ENCODE assay signal across 26 cellular contexts in the genomic region with DNA sequence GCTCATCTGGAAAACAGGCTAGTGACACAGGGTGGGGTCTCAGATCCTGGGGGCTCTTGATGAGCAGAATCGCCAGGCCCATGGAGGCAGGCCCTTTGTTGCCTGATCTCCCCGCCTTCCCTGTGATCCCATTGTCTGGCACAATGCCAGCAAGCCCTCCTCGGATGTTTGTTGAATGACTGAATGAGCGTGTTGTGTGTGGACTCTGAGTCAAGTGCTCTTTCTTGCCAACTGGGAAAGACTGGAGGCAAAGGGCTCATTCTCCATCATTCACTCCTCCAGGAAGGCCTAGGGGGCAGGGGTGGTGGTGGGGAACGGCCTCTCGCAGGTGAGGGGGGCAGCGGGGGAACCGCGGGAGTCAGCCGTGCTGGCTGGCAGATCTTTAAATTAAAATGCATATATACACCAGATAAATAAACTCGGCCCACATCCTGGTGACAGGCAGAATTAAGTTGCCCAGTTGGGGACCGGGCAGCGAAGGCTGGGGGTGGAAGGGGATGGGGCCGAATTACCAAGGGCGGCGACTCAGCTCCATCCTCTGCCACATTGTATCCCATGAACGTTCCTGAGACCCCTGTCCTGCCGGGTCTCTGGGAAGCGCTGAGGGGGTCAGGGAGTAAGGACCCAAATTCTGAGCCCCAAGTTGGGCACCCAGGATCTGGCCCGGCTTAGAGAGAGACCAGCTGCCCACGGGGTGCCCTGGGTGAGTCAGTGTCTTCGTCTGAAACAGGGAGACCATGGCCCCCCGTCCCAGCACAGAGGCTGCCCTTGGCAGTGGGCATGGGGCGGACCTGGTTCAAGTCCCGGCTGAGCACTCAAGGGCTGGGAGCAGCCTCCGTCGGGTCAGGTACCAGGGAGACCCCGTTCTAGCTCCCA. TPM values are rescaled to one million over a fixed set of nuclear protein-coding genes. Genes with fewer than 3 reads are reported as not detected.
A peak's percentile ranks its signal among the peaks of the same experiment; 100 is the strongest.
DNase-seq lines count a peak whose midpoint lies in the region; ATAC-seq, FAIRE-seq and TF ChIP-seq lines count a peak whose summit lies in the region.
"Had no signal": no experiment of that assay in that cellular context is flagged by ENCODE, and none has a peak within 500 bp of the region (broad histone marks: within the 10 kb centered on the region; RNA-seq: fewer than 3 reads in every experiment).

No MANE protein-coding gene starts in this region.

- intact Hi-C loops in PC-3 (cut with micrococcal nuclease), result no loop called here
- intact Hi-C loops in HepG2 (cut with micrococcal nuclease; ENCODE audit: unreplicated experiment), result no loop called here

- H3K9me3 ChIP-seq in SK-N-SH (no peaks in the 10 kb centered on the region), PC-3 (ENCODE audit: low read length) (no peaks in the 10 kb centered on the region), HepG2 (ENCODE audit: low read length) (no peaks in the 10 kb centered on the region)
- H3K9me3 ChIP-seq: Caco-2, Peyer's patch had no signal

- DNase-seq in SK-N-SH, result no peak
- peak; percentile 30 for DNase-seq in PC-3
- no peak for DNase-seq in HepG2 (ENCODE audit: low spot score)
- DNase-seq in dermis blood vessel endothelial cell, result no peak
- DNase-seq in foreskin melanocyte, result no peak
- no peak for DNase-seq in NK-92 (lab: John Stamatoyannopoulos, UW; ENCODE audit: unreplicated experiment)
- DNase-seq: C1 segment of cervical spinal cord; Caco-2; CD4-positive, alpha-beta memory T cell; DND-41; H7; MM.1S; NCI-H1417; NCI-H1694; NCI-H2081; NCI-H2171 treated with DMSO at 0.1 percent for 48 hours; NCI-H345; NCI-H524; NCI-H748 treated with DMSO at 0.1 percent for 48 hours; Peyer's patch; T-helper 2 cell had no signal

- BruUV-seq in PC-3 (replicated peaks; lab: Mats Ljungman, UMichigan) (no TSS peak), HepG2 (replicated peaks; lab: Mats Ljungman, UMichigan) (no TSS peak)

- no peak for TF ChIP-seq RAD21 in SK-N-SH (IDR thresholded peaks at IDR 0.05; ENCODE audit: low read length)
- TF ChIP-seq RAD21 in HepG2 (CRISPR knock-in tag; IDR thresholded peaks at IDR 0.05), result no peak

- no peaks in the 10 kb centered on the region for H4K20me1 ChIP-seq in SK-N-SH (ENCODE audit: insufficient read depth)
- H4K20me1 ChIP-seq in PC-3 (ENCODE audit: low read length), result no peaks in the 10 kb centered on the region
- H4K20me1 ChIP-seq in HepG2 (ENCODE audit: insufficient read depth, low read length), result no peaks in the 10 kb centered on the region

- no peak for TF ChIP-seq EP300 in SK-N-SH (IDR thresholded peaks at IDR 0.05; ENCODE audit: borderline replicate concordance in 1 of 2, low read depth in 1 of 2, low read length in 1 of 2)
- no peak for TF ChIP-seq EP300 in HepG2 (IDR thresholded peaks at IDR 0.05; ENCODE audit: low read depth in 2 of 2, low read length in 2 of 2)
- no peak for TF ChIP-seq EP300 in HepG2 (CRISPR knock-in tag; IDR thresholded peaks at IDR 0.05; ENCODE audit: borderline replicate concordance)

- H3K27ac ChIP-seq in SK-N-SH (ENCODE audit: low read depth in 2 of 2, low read length in 1 of 2) (no peak overlapping the region), PC-3 (ENCODE audit: low read length) (no peak overlapping the region), HepG2 (ENCODE audit: extremely low read length, insufficient read depth, low read length) (no peak overlapping the region)
- H3K27ac ChIP-seq: KMS-11, Peyer's patch had no signal

- H3K27me3 ChIP-seq in SK-N-SH (ENCODE audit: insufficient read depth) (no peaks in the 10 kb centered on the region), PC-3 (ENCODE audit: low read length) (no peaks in the 10 kb centered on the region), HepG2 (ENCODE audit: control insufficient read depth in 1 of 2, insufficient read depth in 2 of 2, low read length in 2 of 2) (peaks cover 1 to 21% of the 10 kb centered on the region in 2 experiments)
- H3K27me3 ChIP-seq: Peyer's patch had no signal

- no peaks in the 10 kb centered on the region for H3K9me2 ChIP-seq in SK-N-SH
- H3K9me2 ChIP-seq in PC-3 (replicated peaks; ENCODE audit: low read length), result no peaks in the 10 kb centered on the region

- TF ChIP-seq CTCF in SK-N-SH (IDR thresholded peaks at IDR 0.05) (no peak), PC-3 (conservative IDR thresholded peaks at IDR 0.05; ENCODE audit: low read depth, low read length) (no peak), HepG2 (CRISPR knock-in tag; IDR thresholded peaks at IDR 0.05) (no peak)

- ATAC-seq in SK-N-SH treated with all-trans-retinoic acid at 6 μM for 48 hours, result no peak
- no peak for ATAC-seq in PC-3
- ATAC-seq in HepG2, result no peak
- no peak for ATAC-seq in HG03342 (IDR thresholded peaks at IDR 0.05; ENCODE audit: unreplicated experiment)

- H3K4me3 ChIP-seq in SK-N-SH (ENCODE audit: low read depth in 2 of 2, low read length in 1 of 2) (no peak overlapping the region), PC-3 (ENCODE audit: low read length) (no peak overlapping the region), HepG2 (replicated peaks in 1 of 3; ENCODE audit: insufficient read depth in 1 of 3, low read depth in 2 of 3, low read length in 3 of 3) (no peak overlapping the region)
- H3K4me3 ChIP-seq: Peyer's patch had no signal

- 53% methylated on average over 22 of the region's 28 CpGs for WGBS in SK-N-SH (ENCODE audit: low lambda C conversion rate)
- WGBS in HepG2 (ENCODE audit: low lambda C conversion rate), result 58% methylated on average over 14 of the region's 28 CpGs

- H3F3A ChIP-seq in SK-N-SH (replicated peaks; ENCODE audit: insufficient read depth), result no peaks in the 10 kb centered on the region
- H3F3A ChIP-seq in PC-3 (ENCODE audit: low read length, unreplicated experiment), result no peaks in the 10 kb centered on the region

- CTCF ChIA-PET in SK-N-SH (lab: Yijun Ruan, JAX) (interaction anchor here (1.7 kb wide), 1 partner anchor 30 kb away, joined by 7 read pairs; no protein-coding TSS in a partner anchor), PC-3 (lab: Charles Lee) (no interaction called here), HepG2 (lab: Yijun Ruan, JAX; ENCODE audit: low intra/inter-chr PET ratio, low total read pairs) (no interaction called here)

- peaks cover 0 to 7% of the 10 kb centered on the region in 2 experiments; a peak in 2 of 4 replicates for H3K4me1 ChIP-seq in SK-N-SH (ENCODE audit: control insufficient read depth in 1 of 2, insufficient read depth in 2 of 2, low read depth in 1 of 2, low read length in 1 of 2)
- peaks cover 8% of the 10 kb centered on the region for H3K4me1 ChIP-seq in PC-3 (ENCODE audit: insufficient read depth, low read length)
- H3K4me1 ChIP-seq in HepG2 (ENCODE audit: insufficient read depth, low read length), result peaks cover 53% of the 10 kb centered on the region
- H3K4me1 ChIP-seq: Peyer's patch had no signal

- in situ Hi-C loops in HepG2 (cut with HindIII; ENCODE audit: extremely low pct_ligation_motif_present, low pct_unique_long_range_greater_than_20kb), result no loop called here

- no peak for TF ChIP-seq POLR2A in HepG2 (IDR thresholded peaks at IDR 0.05; ENCODE audit: insufficient read depth in 1 of 2, low read depth in 2 of 2, low read length in 2 of 2)

- POLR2A ChIA-PET in SK-N-SH (lab: Yijun Ruan, JAX), result no interaction called here
- POLR2A ChIA-PET in PC-3 (lab: Charles Lee; ENCODE audit: unreplicated experiment), result no interaction called here
- POLR2A ChIA-PET in HepG2 (lab: Yijun Ruan, JAX), result interaction anchor here (1.3 kb wide), 1 partner anchor 26 kb away, joined by 3 read pairs; no protein-coding TSS in a partner anchor

- H3K36me3 ChIP-seq in SK-N-SH (replicated peaks in 1 of 2; ENCODE audit: control insufficient read depth in 1 of 2, insufficient read depth in 2 of 2, low read length in 1 of 2) (no peaks in the 10 kb centered on the region), PC-3 (ENCODE audit: low read depth, low read length) (no peaks in the 10 kb centered on the region), HepG2 (replicated peaks in 1 of 2; ENCODE audit: control insufficient read depth in 1 of 2, insufficient read depth in 2 of 2, low read length in 2 of 2) (no peaks in the 10 kb centered on the region)
- H3K36me3 ChIP-seq: Peyer's patch had no signal

- FAIRE-seq in HepG2 (lab: Jason Lieb, UNC), result no peak
- FAIRE-seq: GM19239 had no signal

- H3K4me2 ChIP-seq in SK-N-SH, result no peak overlapping the region
- no peak overlapping the region for H3K4me2 ChIP-seq in PC-3 (ENCODE audit: low read length)
- H3K4me2 ChIP-seq in HepG2 (ENCODE audit: low read depth, low read length), result no peak overlapping the region
- H3K4me2 ChIP-seq: KMS-11 had no signal

- H2AFZ ChIP-seq in SK-N-SH (ENCODE audit: low read depth) (no peak overlapping the region), PC-3 (ENCODE audit: low read length) (no peak overlapping the region), HepG2 (ENCODE audit: low read length) (no peak overlapping the region)

- H3K79me2 ChIP-seq in SK-N-SH (ENCODE audit: insufficient read depth) (no peaks in the 10 kb centered on the region), PC-3 (ENCODE audit: low read length) (no peaks in the 10 kb centered on the region), HepG2 (ENCODE audit: insufficient read depth, low read length) (no peaks in the 10 kb centered on the region)

- H3K9ac ChIP-seq in SK-N-SH (no peak overlapping the region), PC-3 (ENCODE audit: low read length) (no peak overlapping the region), HepG2 (ENCODE audit: insufficient read depth, low read depth, low read length) (no peak overlapping the region)
- H3K9ac ChIP-seq: KMS-11 had no signal

RNA-seq across cellular contexts. Expression of gene EFNA2, which starts 24.5 kb away (rescaled TPM):
- polyA plus RNA-seq in SK-N-SH (2012; rRNA removed), result 0.67 and 1.1 TPM in 2 replicates
- polyA plus RNA-seq in SK-N-SH (2012; cell fraction: cytosol; rRNA removed), result 0.39 and 0.63 TPM in 2 replicates
- polyA plus RNA-seq in SK-N-SH (2012; cell fraction: nucleus; rRNA removed), result 0.33 and 0.44 TPM in 2 replicates
- total RNA-seq in PC-3 (2014; rRNA removed), result not detected in 2 replicates
- 4.3 and 9.9 TPM in 2 replicates for total RNA-seq in HepG2 (2016; rRNA removed; fragmentation: Illumina TruSeq; extraction: Trizol)
- total RNA-seq in HepG2 (2016; cell fraction: cytosol; rRNA removed; fragmentation: Illumina TruSeq; extraction: Trizol; ENCODE audit: low read depth), result 15.0 and 18.4 TPM in 2 replicates
- total RNA-seq in HepG2 (2016; cell fraction: insoluble cytoplasmic fraction; rRNA removed; fragmentation: Illumina TruSeq; extraction: Trizol), result 5.2 and 11.1 TPM in 2 replicates
- total RNA-seq in HepG2 (2016; cell fraction: membrane; rRNA removed; fragmentation: Illumina TruSeq; extraction: Trizol), result 27.1 and 33.2 TPM in 2 replicates
- 3.7 and 6.5 TPM in 2 replicates for total RNA-seq in HepG2 (2016; cell fraction: nucleus; rRNA removed; fragmentation: Illumina TruSeq; extraction: Trizol)
- polyA plus RNA-seq in HepG2 (2011; rRNA removed), result 6.0 and 11.1 TPM in 2 replicates
- polyA plus RNA-seq in HepG2 (2011; cell fraction: cytosol; rRNA removed), result 7.3 and 14.1 TPM in 2 replicates
- polyA plus RNA-seq in HepG2 (2011; cell fraction: nucleus; rRNA removed), result 17.9 and 19.5 TPM in 2 replicates
- polyA plus RNA-seq in HepG2 (2012), result 6.4 and 6.8 TPM in 2 replicates
- 17.9 and 19.1 TPM in 2 replicates for polyA plus RNA-seq in HepG2 (2016; cell fraction: cytosol; fragmentation: Illumina TruSeq; extraction: Trizol; ENCODE audit: low read depth)
- 7.9 and 11.2 TPM in 2 replicates for polyA plus RNA-seq in HepG2 (2016; cell fraction: insoluble cytoplasmic fraction; fragmentation: Illumina TruSeq; extraction: Trizol; ENCODE audit: low read depth)
- 27.7 and 33.0 TPM in 2 replicates for polyA plus RNA-seq in HepG2 (2016; cell fraction: membrane; fragmentation: Illumina TruSeq; extraction: Trizol; ENCODE audit: low read depth)
- 11.7 and 13.4 TPM in 2 replicates for polyA plus RNA-seq in HepG2 (2016; cell fraction: nucleus; fragmentation: Illumina TruSeq; extraction: Trizol; ENCODE audit: insufficient read depth, low read depth)
- polyA minus RNA-seq in HepG2 (2011; rRNA and poly(A)+ RNA removed; ENCODE audit: low replicate concordance), result 0.28 and 20.0 TPM in 2 replicates
- polyA minus RNA-seq in HepG2 (2011; cell fraction: cytosol; rRNA and poly(A)+ RNA removed), result 23.0 and 23.8 TPM in 2 replicates
- polyA minus RNA-seq in HepG2 (2011; cell fraction: nucleus; rRNA and poly(A)+ RNA removed), result 2.8 and 4.2 TPM in 2 replicates
- not detected in 2 replicates for total RNA-seq in dermis blood vessel endothelial cell
- total RNA-seq: CD4-positive, alpha-beta memory T cell had no signal
- polyA plus RNA-seq: AG04450; CD4-positive, alpha-beta memory T cell had no signal

RNA-seq across cellular contexts. Expression of gene FAM174C, which starts 34.9 kb away (rescaled TPM):
- polyA plus RNA-seq in SK-N-SH (2012; rRNA removed) (53.5 and 78.0 TPM in 2 replicates), HepG2 (2011; rRNA removed) (19.5 and 21.2 TPM in 2 replicates)
- 35.5 and 51.2 TPM in 2 replicates for polyA plus RNA-seq in SK-N-SH (2012; cell fraction: cytosol; rRNA removed)
- 76.2 and 162 TPM in 2 replicates for polyA plus RNA-seq in SK-N-SH (2012; cell fraction: nucleus; rRNA removed)
- total RNA-seq in PC-3 (2014; rRNA removed) (110 and 133 TPM in 2 replicates), HepG2 (2016; rRNA removed; fragmentation: Illumina TruSeq; extraction: Trizol) (21.9 and 31.3 TPM in 2 replicates), dermis blood vessel endothelial cell (22.0 and 25.0 TPM in 2 replicates)
- 67.5 and 90.2 TPM in 2 replicates for total RNA-seq in HepG2 (2016; cell fraction: cytosol; rRNA removed; fragmentation: Illumina TruSeq; extraction: Trizol; ENCODE audit: low read depth)
- 14.2 and 28.2 TPM in 2 replicates for total RNA-seq in HepG2 (2016; cell fraction: insoluble cytoplasmic fraction; rRNA removed; fragmentation: Illumina TruSeq; extraction: Trizol)
- total RNA-seq in HepG2 (2016; cell fraction: membrane; rRNA removed; fragmentation: Illumina TruSeq; extraction: Trizol), result 57.9 and 74.3 TPM in 2 replicates
- 18.6 and 22.9 TPM in 2 replicates for total RNA-seq in HepG2 (2016; cell fraction: nucleus; rRNA removed; fragmentation: Illumina TruSeq; extraction: Trizol)
- polyA plus RNA-seq in HepG2 (2011; cell fraction: cytosol; rRNA removed), result 21.0 and 42.4 TPM in 2 replicates
- 45.8 and 49.4 TPM in 2 replicates for polyA plus RNA-seq in HepG2 (2011; cell fraction: nucleus; rRNA removed)
- polyA plus RNA-seq in HepG2 (2012), result 14.1 and 18.2 TPM in 2 replicates
- 104 and 136 TPM in 2 replicates for polyA plus RNA-seq in HepG2 (2016; cell fraction: cytosol; fragmentation: Illumina TruSeq; extraction: Trizol; ENCODE audit: low read depth)
- polyA plus RNA-seq in HepG2 (2016; cell fraction: insoluble cytoplasmic fraction; fragmentation: Illumina TruSeq; extraction: Trizol; ENCODE audit: low read depth), result 24.1 and 30.7 TPM in 2 replicates
- 78.9 and 88.8 TPM in 2 replicates for polyA plus RNA-seq in HepG2 (2016; cell fraction: membrane; fragmentation: Illumina TruSeq; extraction: Trizol; ENCODE audit: low read depth)
- polyA plus RNA-seq in HepG2 (2016; cell fraction: nucleus; fragmentation: Illumina TruSeq; extraction: Trizol; ENCODE audit: insufficient read depth, low read depth), result 43.0 and 56.8 TPM in 2 replicates
- 15.5 and 24.8 TPM in 2 replicates for polyA minus RNA-seq in HepG2 (2011; rRNA and poly(A)+ RNA removed; ENCODE audit: low replicate concordance)
- 9.4 and 11.7 TPM in 2 replicates for polyA minus RNA-seq in HepG2 (2011; cell fraction: cytosol; rRNA and poly(A)+ RNA removed)
- polyA minus RNA-seq in HepG2 (2011; cell fraction: nucleus; rRNA and poly(A)+ RNA removed), result 6.5 and 6.8 TPM in 2 replicates

RNA-seq across cellular contexts. Expression of gene CIRBP, which starts 41.1 kb away (rescaled TPM):
- polyA plus RNA-seq in SK-N-SH (2012; rRNA removed) (762 and 857 TPM in 2 replicates), HepG2 (2011; rRNA removed) (140 and 177 TPM in 2 replicates)
- 628 and 677 TPM in 2 replicates for polyA plus RNA-seq in SK-N-SH (2012; cell fraction: cytosol; rRNA removed)
- 2,521 and 3,638 TPM in 2 replicates for polyA plus RNA-seq in SK-N-SH (2012; cell fraction: nucleus; rRNA removed)
- total RNA-seq in PC-3 (2014; rRNA removed) (136 and 197 TPM in 2 replicates), HepG2 (2016; rRNA removed; fragmentation: Illumina TruSeq; extraction: Trizol) (133 and 135 TPM in 2 replicates), dermis blood vessel endothelial cell (83.1 and 192 TPM in 2 replicates)
- 96.6 and 116 TPM in 2 replicates for total RNA-seq in HepG2 (2016; cell fraction: cytosol; rRNA removed; fragmentation: Illumina TruSeq; extraction: Trizol; ENCODE audit: low read depth)
- 122 and 153 TPM in 2 replicates for total RNA-seq in HepG2 (2016; cell fraction: insoluble cytoplasmic fraction; rRNA removed; fragmentation: Illumina TruSeq; extraction: Trizol)
- 83.7 and 88.2 TPM in 2 replicates for total RNA-seq in HepG2 (2016; cell fraction: membrane; rRNA removed; fragmentation: Illumina TruSeq; extraction: Trizol)
- total RNA-seq in HepG2 (2016; cell fraction: nucleus; rRNA removed; fragmentation: Illumina TruSeq; extraction: Trizol), result 100 and 108 TPM in 2 replicates
- polyA plus RNA-seq in HepG2 (2011; cell fraction: cytosol; rRNA removed), result 120 and 152 TPM in 2 replicates
- polyA plus RNA-seq in HepG2 (2011; cell fraction: nucleus; rRNA removed), result 887 and 1,037 TPM in 2 replicates
- polyA plus RNA-seq in HepG2 (2012), result 154 and 221 TPM in 2 replicates
- polyA plus RNA-seq in HepG2 (2016; cell fraction: cytosol; fragmentation: Illumina TruSeq; extraction: Trizol; ENCODE audit: low read depth), result 39.2 and 45.5 TPM in 2 replicates
- 156 and 182 TPM in 2 replicates for polyA plus RNA-seq in HepG2 (2016; cell fraction: insoluble cytoplasmic fraction; fragmentation: Illumina TruSeq; extraction: Trizol; ENCODE audit: low read depth)
- polyA plus RNA-seq in HepG2 (2016; cell fraction: membrane; fragmentation: Illumina TruSeq; extraction: Trizol; ENCODE audit: low read depth), result 63.6 and 72.0 TPM in 2 replicates
- polyA plus RNA-seq in HepG2 (2016; cell fraction: nucleus; fragmentation: Illumina TruSeq; extraction: Trizol; ENCODE audit: insufficient read depth, low read depth), result 293 and 318 TPM in 2 replicates
- 38.8 and 49.7 TPM in 2 replicates for polyA minus RNA-seq in HepG2 (2011; rRNA and poly(A)+ RNA removed; ENCODE audit: low replicate concordance)
- 32.8 and 38.9 TPM in 2 replicates for polyA minus RNA-seq in HepG2 (2011; cell fraction: cytosol; rRNA and poly(A)+ RNA removed)
- 106 and 131 TPM in 2 replicates for polyA minus RNA-seq in HepG2 (2011; cell fraction: nucleus; rRNA and poly(A)+ RNA removed)

Comparison
In these comparisons a context has a peak if more than half of its experiments do, and no peak if none do; other contexts are left out.
1. Of the 25 proteins assayed by ChIP-seq in both HepG2 and SK-N-SH: peak only in HepG2: none; only in SK-N-SH: NFIC; in both: none; in neither: 24.